Comparison of ENCODE assay signal across 14 cellular contexts in genomic region chr2:25481381-25482310, GRCh38.
DNase-seq lines count a peak whose midpoint lies in the region; TF ChIP-seq lines count a peak whose summit lies in the region.
"Had no signal": no experiment of that assay in that cellular context is flagged by ENCODE, and none has a peak within 500 bp of the region (broad histone marks: within the 10 kb centered on the region; RNA-seq: fewer than 3 reads in every experiment).

No MANE protein-coding gene starts in this region.

- WGBS in hepatocyte (ENCODE audit: low lambda C conversion rate, missing lambda C conversion rate), result 72% methylated on average over 4 of the region's 4 CpGs
- WGBS in ovary, 3 donors, result 78 to 86% (median 79%) methylated on average over 4 of the region's 4 CpGs

- H3K4me2 ChIP-seq in hepatocyte, result no peak overlapping the region

- no peaks in the 10 kb centered on the region for H3K9me2 ChIP-seq in hepatocyte (replicated peaks; ENCODE audit: insufficient read depth)

- TF ChIP-seq CTCF in hepatocyte (IDR thresholded peaks at IDR 0.05; ENCODE audit: poor library complexity), result no peak
- TF ChIP-seq CTCF in ovary (IDR thresholded peaks at IDR 0.05), result no peak

- peak overlapping the region; percentile 13 for H3K27ac Mint-ChIP-seq in activated T-helper 1 cell treated with anti-CD3 and anti-CD28 coated beads, Interleukin-12 subunit alpha, Interleukin-12 subunit beta, Interleukin-2, Interleukin-4 antibody, amounts not matched to agents 30 ng/mL and 10 ng/mL and 1 ng/mL, durations not matched to agents 14 hours and 24 hours and 36 hours
- H3K27ac Mint-ChIP-seq: activated naive CD4-positive, alpha-beta T cell treated with anti-CD3 and anti-CD28 coated beads, Interleukin-2, amount 10 ng/mL, durations not matched to agents 7 days and 5 days had no signal

- peaks cover 4% of the 10 kb centered on the region for H3K36me3 Mint-ChIP-seq in activated T-helper 1 cell treated with anti-CD3 and anti-CD28 coated beads, Interleukin-12 subunit alpha, Interleukin-12 subunit beta, Interleukin-2, Interleukin-4 antibody, amounts not matched to agents 30 ng/mL and 10 ng/mL and 1 ng/mL, durations not matched to agents 14 hours and 24 hours and 36 hours (ENCODE audit: low read depth)

- no peak for TF ChIP-seq EP300 in ovary (IDR thresholded peaks at IDR 0.05)

- no peaks in the 10 kb centered on the region for H4K20me1 ChIP-seq in hepatocyte (ENCODE audit: insufficient read depth, poor library complexity, severe bottlenecking)

- H3K9me3 ChIP-seq in hepatocyte (ENCODE audit: low read depth) (peaks cover under 1% of the 10 kb centered on the region), ovary (no peaks in the 10 kb centered on the region)
- H3K9me3 ChIP-seq: esophagus squamous epithelium, testis had no signal

- no peaks in the 10 kb centered on the region for H3K27me3 Mint-ChIP-seq in activated T-helper 1 cell treated with anti-CD3 and anti-CD28 coated beads, Interleukin-12 subunit alpha, Interleukin-12 subunit beta, Interleukin-2, Interleukin-4 antibody, amounts not matched to agents 30 ng/mL and 10 ng/mL and 1 ng/mL, durations not matched to agents 14 hours and 24 hours and 36 hours (ENCODE audit: insufficient read depth)
- H3K27me3 Mint-ChIP-seq: activated naive CD4-positive, alpha-beta T cell treated with anti-CD3 and anti-CD28 coated beads, Interleukin-2, amount 10 ng/mL, durations not matched to agents 7 days and 5 days had no signal

- H3K27ac ChIP-seq in hepatocyte (peak overlapping the region; percentile 84), ovary (no peak overlapping the region)
- H3K27ac ChIP-seq: esophagus squamous epithelium, testis had no signal

- H3K9me3 Mint-ChIP-seq in activated T-helper 1 cell treated with anti-CD3 and anti-CD28 coated beads, Interleukin-12 subunit alpha, Interleukin-12 subunit beta, Interleukin-2, Interleukin-4 antibody, amounts not matched to agents 30 ng/mL and 10 ng/mL and 1 ng/mL, durations not matched to agents 14 hours and 24 hours and 36 hours, result no peaks in the 10 kb centered on the region
- H3K9me3 Mint-ChIP-seq: activated naive CD4-positive, alpha-beta T cell treated with anti-CD3 and anti-CD28 coated beads, Interleukin-2, amount 10 ng/mL, durations not matched to agents 7 days and 5 days had no signal

- DNase-seq in A172 (ENCODE audit: low spot score) (peak; percentile 51), HT1080 (ENCODE audit: low read depth) (peak; percentile 46), hepatocyte (ENCODE audit: low spot score) (no peak), ovary (no peak), HuH-7.5 (ENCODE audit: low spot score) (no peak), NCI-H1105 treated with DMSO at 0.1 percent for 48 hours (lab: John Stamatoyannopoulos, UW) (no peak)
- DNase-seq in activated T-helper 1 cell treated with anti-CD3 and anti-CD28 coated beads, Interleukin-12 subunit alpha, Interleukin-12 subunit beta, Interleukin-2, Interleukin-4 antibody, amounts not matched to agents 30 ng/mL and 10 ng/mL and 1 ng/mL, durations not matched to agents 14 hours and 24 hours and 36 hours (ENCODE audit: low spot score), result no peak
- no peak for DNase-seq in stimulated activated CD4-positive, alpha-beta T cell treated with anti-CD3 and anti-CD28 coated beads, Interleukin-4, amount 100 ng/mL, for 24 hours
- DNase-seq: activated CD8-positive, alpha-beta memory T cell treated with anti-CD3 and anti-CD28 coated beads for 24 hours; activated naive CD4-positive, alpha-beta T cell treated with anti-CD3 and anti-CD28 coated beads, Interleukin-2, amount 10 ng/mL, durations not matched to agents 7 days and 5 days; esophagus squamous epithelium; NCI-H1436; NCI-H526; testis had no signal

- intact Hi-C loops in activated T-helper 1 cell treated with anti-CD3 and anti-CD28 coated beads, Interleukin-12 subunit alpha, Interleukin-12 subunit beta, Interleukin-2, Interleukin-4 antibody, amounts not matched to agents 30 ng/mL and 10 ng/mL and 1 ng/mL, durations not matched to agents 14 hours and 24 hours and 36 hours (cut with micrococcal nuclease), result no loop called here
- intact Hi-C loops in ovary (cut with DNase I), result no loop called here

- H3K4me1 ChIP-seq in hepatocyte (ENCODE audit: insufficient read depth), result peaks cover 35% of the 10 kb centered on the region
- H3K4me1 ChIP-seq in ovary (ENCODE audit: insufficient read depth), result no peaks in the 10 kb centered on the region
- H3K4me1 ChIP-seq: testis had no signal

- no peaks in the 10 kb centered on the region for H3K79me2 ChIP-seq in hepatocyte

- TF ChIP-seq POLR2A in ovary (IDR thresholded peaks at IDR 0.05), result no peak

- no peak overlapping the region for H3K4me3 Mint-ChIP-seq in activated T-helper 1 cell treated with anti-CD3 and anti-CD28 coated beads, Interleukin-12 subunit alpha, Interleukin-12 subunit beta, Interleukin-2, Interleukin-4 antibody, amounts not matched to agents 30 ng/mL and 10 ng/mL and 1 ng/mL, durations not matched to agents 14 hours and 24 hours and 36 hours
- H3K4me3 Mint-ChIP-seq: activated naive CD4-positive, alpha-beta T cell treated with anti-CD3 and anti-CD28 coated beads, Interleukin-2, amount 10 ng/mL, durations not matched to agents 7 days and 5 days had no signal

- no peaks in the 10 kb centered on the region for H3K27me3 ChIP-seq in hepatocyte
- H3K27me3 ChIP-seq in ovary, result no peaks in the 10 kb centered on the region
- H3K27me3 ChIP-seq: esophagus squamous epithelium, testis had no signal

- H3K4me3 ChIP-seq in hepatocyte, result no peak overlapping the region
- no peak overlapping the region for H3K4me3 ChIP-seq in ovary
- H3K4me3 ChIP-seq: esophagus squamous epithelium, testis had no signal

- H2AFZ ChIP-seq in hepatocyte, result no peak overlapping the region

- H3K4me1 Mint-ChIP-seq in activated T-helper 1 cell treated with anti-CD3 and anti-CD28 coated beads, Interleukin-12 subunit alpha, Interleukin-12 subunit beta, Interleukin-2, Interleukin-4 antibody, amounts not matched to agents 30 ng/mL and 10 ng/mL and 1 ng/mL, durations not matched to agents 14 hours and 24 hours and 36 hours (ENCODE audit: low read depth), result peaks cover 19% of the 10 kb centered on the region

- no peaks in the 10 kb centered on the region for H3K36me3 ChIP-seq in hepatocyte (replicated peaks; ENCODE audit: insufficient read depth, low read depth)
- H3K36me3 ChIP-seq in ovary, result no peaks in the 10 kb centered on the region

Comparison
In these comparisons a context has a peak if more than half of its experiments do, and no peak if none do; other contexts are left out.
1. DNase-seq: peak in A172 (single experiment) and HT1080 (single experiment); none in activated T-helper 1 cell treated with anti-CD3 and anti-CD28 coated beads, Interleukin-12 subunit alpha, Interleukin-12 subunit beta, Interleukin-2, Interleukin-4 antibody, amounts not matched to agents 30 ng/mL and 10 ng/mL and 1 ng/mL, durations not matched to agents 14 hours and 24 hours and 36 hours (single experiment), hepatocyte (single experiment), ovary (0 of 5), HuH-7.5 (single experiment), NCI-H1105 treated with DMSO at 0.1 percent for 48 hours (single experiment) and stimulated activated CD4-positive, alpha-beta T cell treated with anti-CD3 and anti-CD28 coated beads, Interleukin-4, amount 100 ng/mL, for 24 hours (single experiment).